In genomic region chr10:110355922-110356627, GRCh38 we compare ENCODE assay signal across 8 cellular contexts. TPM values are rescaled to one million over a fixed set of nuclear protein-coding genes. Genes with fewer than 3 reads are reported as not detected.
A peak's percentile ranks its signal among the peaks of the same experiment; 100 is the strongest.
DNase-seq lines count a peak whose midpoint lies in the region; ATAC-seq and TF ChIP-seq lines count a peak whose summit lies in the region.

No MANE protein-coding gene starts in this region.

- intact Hi-C loops in activated T-helper 1 cell treated with anti-CD3 and anti-CD28 coated beads, Interleukin-12 subunit alpha, Interleukin-12 subunit beta, Interleukin-2, Interleukin-4 antibody, amounts not matched to agents 30 ng/mL and 10 ng/mL and 1 ng/mL, durations not matched to agents 14 hours and 24 hours and 36 hours (cut with micrococcal nuclease): loop anchor here (1.0 to 2.0 kb wide), 14 partner anchors 8 to 211 kb away; partner anchors contain the start of genes DUSP5 and SMC3
- intact Hi-C loops in stomach (cut with DNase I; ENCODE audit: low total_unique reads) (no loop called here), head of caudate nucleus (cut with DNase I) (no loop called here)

- H3K27me3 Mint-ChIP-seq in activated T-helper 1 cell treated with anti-CD3 and anti-CD28 coated beads, Interleukin-12 subunit alpha, Interleukin-12 subunit beta, Interleukin-2, Interleukin-4 antibody, amounts not matched to agents 30 ng/mL and 10 ng/mL and 1 ng/mL, durations not matched to agents 14 hours and 24 hours and 36 hours (ENCODE audit: insufficient read depth): no peaks in the 10 kb centered on the region

- TF ChIP-seq CTCF in stomach (IDR thresholded peaks at IDR 0.05): no peak

- WGBS in stomach, 5 donors: 67 to 85% (median 73%) methylated on average over 9 of the region's 9 CpGs

- peaks cover 16 to 36% (median 25%) of the 10 kb centered on the region in 4 donors for H3K4me1 ChIP-seq in stomach

- TF ChIP-seq POLR2A in stomach (IDR thresholded peaks at IDR 0.05): no peak

- no peaks in the 10 kb centered on the region for H3K9me3 Mint-ChIP-seq in activated T-helper 1 cell treated with anti-CD3 and anti-CD28 coated beads, Interleukin-12 subunit alpha, Interleukin-12 subunit beta, Interleukin-2, Interleukin-4 antibody, amounts not matched to agents 30 ng/mL and 10 ng/mL and 1 ng/mL, durations not matched to agents 14 hours and 24 hours and 36 hours

- peak; percentile 38 for DNase-seq in activated naive CD4-positive, alpha-beta T cell treated with Interleukin-2 at 50 U/mL for 16 hours
- DNase-seq in activated naive CD4-positive, alpha-beta T cell (lab: John Stamatoyannopoulos, UW): no peak
- DNase-seq in activated T-helper 1 cell treated with anti-CD3 and anti-CD28 coated beads, Interleukin-12 subunit alpha, Interleukin-12 subunit beta, Interleukin-2, Interleukin-4 antibody, amounts not matched to agents 30 ng/mL and 10 ng/mL and 1 ng/mL, durations not matched to agents 14 hours and 24 hours and 36 hours (ENCODE audit: low spot score): peak; percentile 37
- DNase-seq in stomach (no peak), COLO668 (lab: John Stamatoyannopoulos, UW; ENCODE audit: unreplicated experiment) (no peak), head of caudate nucleus (no peak)
- DNase-seq in NK-92 treated with Interleukin-12 subunit alpha and Interleukin-12 subunit beta, amount 100 ng/mL, for 24 hours (lab: John Stamatoyannopoulos, UW): no peak

- H3K27ac Mint-ChIP-seq in activated T-helper 1 cell treated with anti-CD3 and anti-CD28 coated beads, Interleukin-12 subunit alpha, Interleukin-12 subunit beta, Interleukin-2, Interleukin-4 antibody, amounts not matched to agents 30 ng/mL and 10 ng/mL and 1 ng/mL, durations not matched to agents 14 hours and 24 hours and 36 hours: peak overlapping the region; percentile 97

- H3K27ac ChIP-seq in stomach: peak overlapping the region in 3 of 5 donors; percentile 16 to 68 (median 64)

- H3K9me3 ChIP-seq in stomach: no peaks in the 10 kb centered on the region

- H3K4me1 Mint-ChIP-seq in activated T-helper 1 cell treated with anti-CD3 and anti-CD28 coated beads, Interleukin-12 subunit alpha, Interleukin-12 subunit beta, Interleukin-2, Interleukin-4 antibody, amounts not matched to agents 30 ng/mL and 10 ng/mL and 1 ng/mL, durations not matched to agents 14 hours and 24 hours and 36 hours (ENCODE audit: low read depth): peaks cover 81% of the 10 kb centered on the region

- no peak for TF ChIP-seq EP300 in stomach (IDR thresholded peaks at IDR 0.05)

- peak overlapping the region; percentile 82 for H3K4me3 Mint-ChIP-seq in activated T-helper 1 cell treated with anti-CD3 and anti-CD28 coated beads, Interleukin-12 subunit alpha, Interleukin-12 subunit beta, Interleukin-2, Interleukin-4 antibody, amounts not matched to agents 30 ng/mL and 10 ng/mL and 1 ng/mL, durations not matched to agents 14 hours and 24 hours and 36 hours

- no peaks in the 10 kb centered on the region for H3K36me3 Mint-ChIP-seq in activated T-helper 1 cell treated with anti-CD3 and anti-CD28 coated beads, Interleukin-12 subunit alpha, Interleukin-12 subunit beta, Interleukin-2, Interleukin-4 antibody, amounts not matched to agents 30 ng/mL and 10 ng/mL and 1 ng/mL, durations not matched to agents 14 hours and 24 hours and 36 hours (ENCODE audit: low read depth)

- H3K27me3 ChIP-seq in stomach: peaks cover 0 to 9% (median 4%) of the 10 kb centered on the region in 3 donors

- ATAC-seq in HG03135 (IDR thresholded peaks at IDR 0.05; ENCODE audit: unreplicated experiment): peak; percentile 20

- H3K4me3 ChIP-seq in stomach: no peak overlapping the region

- H3K36me3 ChIP-seq in stomach: no peaks in the 10 kb centered on the region

RNA-seq across cellular contexts. Expression of gene SMNDC1, which starts 51.4 kb away (rescaled TPM):
- 47.8 and 48.0 TPM in 2 replicates for total RNA-seq in activated T-helper 1 cell treated with anti-CD3 and anti-CD28 coated beads, Interleukin-12 subunit alpha, Interleukin-12 subunit beta, Interleukin-2, Interleukin-4 antibody, amounts not matched to agents 30 ng/mL and 10 ng/mL and 1 ng/mL, durations not matched to agents 14 hours and 24 hours and 36 hours
- total RNA-seq in stomach: 10 to 100 TPM in 3 of 5 donors, 1 to 10 TPM in 2; 7.8 to 31.6 (median 29.0) TPM
- polyA plus RNA-seq in stomach: 10 to 100 TPM in 1 of 3 donors, 1 to 10 TPM in 2; 7.7 to 21.7 (median 8.7) TPM

Comparison
In these comparisons a context has a peak if more than half of its experiments do, and no peak if none do; other contexts are left out.
1. DNase-seq: peak in activated naive CD4-positive, alpha-beta T cell treated with Interleukin-2 at 50 U/mL for 16 hours (single experiment) and activated T-helper 1 cell treated with anti-CD3 and anti-CD28 coated beads, Interleukin-12 subunit alpha, Interleukin-12 subunit beta, Interleukin-2, Interleukin-4 antibody, amounts not matched to agents 30 ng/mL and 10 ng/mL and 1 ng/mL, durations not matched to agents 14 hours and 24 hours and 36 hours (single experiment); none in activated naive CD4-positive, alpha-beta T cell (0 of 4), stomach (single experiment), COLO668 (single experiment), NK-92 treated with Interleukin-12 subunit alpha and Interleukin-12 subunit beta, amount 100 ng/mL, for 24 hours (single experiment) and head of caudate nucleus (0 of 42).